ENCODE assay signal across 8 cellular contexts in the genomic region with DNA sequence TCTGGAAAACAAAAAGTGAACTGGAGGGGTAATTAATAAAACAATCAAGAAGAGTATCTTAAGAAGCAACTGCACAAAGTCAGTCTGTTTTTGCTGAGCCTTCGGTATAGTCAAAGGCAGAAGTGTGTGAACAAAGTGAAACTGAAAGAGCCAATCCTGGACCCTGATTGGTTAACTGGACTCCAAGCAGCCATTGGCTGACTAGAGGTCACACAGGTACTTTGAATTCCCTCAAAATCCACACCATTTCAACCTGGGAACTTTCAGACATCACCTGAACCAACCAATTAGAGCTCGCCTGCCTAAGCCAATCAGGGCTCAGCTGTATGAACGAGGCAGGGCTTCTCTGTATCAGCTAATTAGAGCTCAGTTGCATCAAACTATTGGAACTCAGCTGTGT.
DNase-seq lines count a peak whose midpoint lies in the region; ATAC-seq lines count a peak whose summit lies in the region.

No MANE protein-coding gene starts in this region.

- H3K27ac Mint-ChIP-seq in IgD-negative memory B cell = peak overlapping the region; percentile 25 to 92 (median 58)
- peak overlapping the region; percentile 46 for H3K27ac Mint-ChIP-seq in stimulated activated memory B cell treated with anti-CD40 and anti-IgM and Interleukin-4, amounts not matched to agents 10 μg/mL and 1 μg/mL and 100 μg/mL, for 72 hours

- H3K36me3 Mint-ChIP-seq in activated T-cell treated with anti-CD3 and anti-CD28 coated beads, Interleukin-2, amount 50 U/mL, for 4 hours (ENCODE audit: insufficient read depth) = no peaks in the 10 kb centered on the region
- H3K36me3 Mint-ChIP-seq in IgD-negative memory B cell = peaks cover 2% of the 10 kb centered on the region
- H3K36me3 Mint-ChIP-seq in stimulated activated memory B cell treated with anti-CD40 and anti-IgM and Interleukin-4, amounts not matched to agents 10 μg/mL and 1 μg/mL and 100 μg/mL, for 72 hours = peaks cover 7% of the 10 kb centered on the region

- ATAC-seq in activated T-cell treated with anti-CD3 and anti-CD28 coated beads, Interleukin-2, amount 50 U/mL, for 4 hours = no peak
- ATAC-seq in stimulated activated memory B cell treated with anti-CD40 and anti-IgM and Interleukin-4, amounts not matched to agents 10 μg/mL and 1 μg/mL and 100 μg/mL, for 72 hours = peak; percentile 90
- ATAC-seq in HG03097 (IDR thresholded peaks at IDR 0.05; ENCODE audit: low FRiP score, unreplicated experiment) = no peak
- ATAC-seq in GM21390 (IDR thresholded peaks at IDR 0.05; ENCODE audit: unreplicated experiment) = no peak

- no peak for DNase-seq in activated T-cell treated with anti-CD3 and anti-CD28 coated beads, Interleukin-2, amount 50 U/mL, for 4 hours
- no peak for DNase-seq in activated T-cell treated with anti-CD3 and anti-CD28 coated beads, Interleukin-2, amount 50 U/mL, for 48 hours
- DNase-seq in central memory CD4-positive, alpha-beta T cell = peak; percentile 23
- no peak for DNase-seq in GOT3 (lab: John Stamatoyannopoulos, UW)

- no peaks in the 10 kb centered on the region for H3K27me3 Mint-ChIP-seq in activated T-cell treated with anti-CD3 and anti-CD28 coated beads, Interleukin-2, amount 50 U/mL, for 4 hours (ENCODE audit: low read depth)
- H3K27me3 Mint-ChIP-seq in IgD-negative memory B cell = no peaks in the 10 kb centered on the region
- H3K27me3 Mint-ChIP-seq in stimulated activated memory B cell treated with anti-CD40 and anti-IgM and Interleukin-4, amounts not matched to agents 10 μg/mL and 1 μg/mL and 100 μg/mL, for 72 hours = no peaks in the 10 kb centered on the region

- peak overlapping the region; percentile 64 for H3K4me3 Mint-ChIP-seq in activated T-cell treated with anti-CD3 and anti-CD28 coated beads, Interleukin-2, amount 50 U/mL, for 4 hours
- peak overlapping the region in 3 of 4 donors; percentile 59 to 89 (median 68) for H3K4me3 Mint-ChIP-seq in IgD-negative memory B cell
- peak overlapping the region; percentile 71 for H3K4me3 Mint-ChIP-seq in stimulated activated memory B cell treated with anti-CD40 and anti-IgM and Interleukin-4, amounts not matched to agents 10 μg/mL and 1 μg/mL and 100 μg/mL, for 72 hours

- H3K9me3 Mint-ChIP-seq in activated T-cell treated with anti-CD3 and anti-CD28 coated beads, Interleukin-2, amount 50 U/mL, for 4 hours = peaks cover 12% of the 10 kb centered on the region
- H3K9me3 Mint-ChIP-seq in IgD-negative memory B cell = peaks cover 0 to 3% (median 2%) of the 10 kb centered on the region in 3 donors
- H3K9me3 Mint-ChIP-seq in stimulated activated memory B cell treated with anti-CD40 and anti-IgM and Interleukin-4, amounts not matched to agents 10 μg/mL and 1 μg/mL and 100 μg/mL, for 72 hours = peaks cover 3% of the 10 kb centered on the region

- H3K4me1 Mint-ChIP-seq in activated T-cell treated with anti-CD3 and anti-CD28 coated beads, Interleukin-2, amount 50 U/mL, for 4 hours (ENCODE audit: low read depth) = peaks cover 13% of the 10 kb centered on the region
- peaks cover 9 to 14% (median 12%) of the 10 kb centered on the region in 3 donors for H3K4me1 Mint-ChIP-seq in IgD-negative memory B cell
- H3K4me1 Mint-ChIP-seq in stimulated activated memory B cell treated with anti-CD40 and anti-IgM and Interleukin-4, amounts not matched to agents 10 μg/mL and 1 μg/mL and 100 μg/mL, for 72 hours = peaks cover 21% of the 10 kb centered on the region
